Comparison of ENCODE assay signal across 8 cellular contexts in genomic region chr14:61461808-61462275, GRCh38.
A peak's percentile ranks its signal among the peaks of the same experiment; 100 is the strongest.
DNase-seq lines count a peak whose midpoint lies in the region; ATAC-seq and TF ChIP-seq lines count a peak whose summit lies in the region.

No MANE protein-coding gene starts in this region.

- H3K4me3 Mint-ChIP-seq in activated CD4-positive, alpha-beta T cell treated with anti-CD3 and anti-CD28 coated beads, Interleukin-2, amount 10 ng/mL, durations not matched to agents 7 days and 5 days = no peak overlapping the region
- H3K4me3 Mint-ChIP-seq in activated T-helper 2 cell treated with anti-CD3 and anti-CD28 coated beads, Interferon-gamma antibody, Interleukin-2, Interleukin-4, amounts not matched to agents 10 μg/mL and 5 μg/mL and 100 μg/mL, durations not matched to agents 14 hours and 24 hours and 36 hours (ENCODE audit: low read depth) = no peak overlapping the region

- peak; percentile 63 to 82 (median 72) for ATAC-seq in psoas muscle

- no peaks in the 10 kb centered on the region for H3K27me3 Mint-ChIP-seq in activated CD4-positive, alpha-beta T cell treated with anti-CD3 and anti-CD28 coated beads, Interleukin-2, amount 10 ng/mL, durations not matched to agents 7 days and 5 days
- no peaks in the 10 kb centered on the region for H3K27me3 Mint-ChIP-seq in activated T-helper 2 cell treated with anti-CD3 and anti-CD28 coated beads, Interferon-gamma antibody, Interleukin-2, Interleukin-4, amounts not matched to agents 10 μg/mL and 5 μg/mL and 100 μg/mL, durations not matched to agents 14 hours and 24 hours and 36 hours (ENCODE audit: low read depth)

- H3K27me3 ChIP-seq in psoas muscle (ENCODE audit: insufficient read depth in 3 of 3, low read length in 2 of 3) = no peaks in the 10 kb centered on the region

- peaks cover 89% of the 10 kb centered on the region for H3K36me3 Mint-ChIP-seq in activated CD4-positive, alpha-beta T cell treated with anti-CD3 and anti-CD28 coated beads, Interleukin-2, amount 10 ng/mL, durations not matched to agents 7 days and 5 days (ENCODE audit: low read depth)
- H3K36me3 Mint-ChIP-seq in activated T-helper 2 cell treated with anti-CD3 and anti-CD28 coated beads, Interferon-gamma antibody, Interleukin-2, Interleukin-4, amounts not matched to agents 10 μg/mL and 5 μg/mL and 100 μg/mL, durations not matched to agents 14 hours and 24 hours and 36 hours (ENCODE audit: low read depth) = peaks cover 86% of the 10 kb centered on the region

- 46 to 51% (median 51%) methylated on average over 7 of the region's 7 CpGs for WGBS in psoas muscle, 3 donors

- DNase-seq in activated CD4-positive, alpha-beta T cell treated with anti-CD3 and anti-CD28 coated beads, Interleukin-2, amount 10 ng/mL, durations not matched to agents 7 days and 5 days = peak; percentile 67
- DNase-seq in activated CD4-positive, alpha-beta T cell treated with anti-CD3 and anti-CD28 coated beads, Interleukin-2, amount 50 U/mL, for 48 hours = no peak
- peak; percentile 67 for DNase-seq in HEK293T (ENCODE audit: extremely low spot score)
- DNase-seq in NCI-H524 (lab: John Stamatoyannopoulos, UW) = peak; percentile 80 to 92
- no peak for DNase-seq in activated T-helper 2 cell treated with anti-CD3 and anti-CD28 coated beads, Interferon-gamma antibody, Interleukin-2, Interleukin-4, amounts not matched to agents 10 μg/mL and 5 μg/mL and 100 μg/mL, durations not matched to agents 14 hours and 24 hours and 36 hours (ENCODE audit: low spot score)
- DNase-seq in globus pallidus (ENCODE audit: low spot score) = peak; percentile 74
- no peak for DNase-seq in psoas muscle
- no peak for DNase-seq in effector CD8-positive, alpha-beta T cell (lab: John Stamatoyannopoulos, UW)

- no peaks in the 10 kb centered on the region for H3K4me1 ChIP-seq in psoas muscle

- H3K9me3 ChIP-seq in psoas muscle = no peaks in the 10 kb centered on the region

- no peak overlapping the region for H3K4me3 ChIP-seq in psoas muscle

- peaks cover 72% of the 10 kb centered on the region for H3K4me1 Mint-ChIP-seq in activated CD4-positive, alpha-beta T cell treated with anti-CD3 and anti-CD28 coated beads, Interleukin-2, amount 10 ng/mL, durations not matched to agents 7 days and 5 days
- peaks cover 44% of the 10 kb centered on the region for H3K4me1 Mint-ChIP-seq in activated T-helper 2 cell treated with anti-CD3 and anti-CD28 coated beads, Interferon-gamma antibody, Interleukin-2, Interleukin-4, amounts not matched to agents 10 μg/mL and 5 μg/mL and 100 μg/mL, durations not matched to agents 14 hours and 24 hours and 36 hours (ENCODE audit: low read depth)

- H3K27ac Mint-ChIP-seq in activated CD4-positive, alpha-beta T cell treated with anti-CD3 and anti-CD28 coated beads, Interleukin-2, amount 10 ng/mL, durations not matched to agents 7 days and 5 days = peak overlapping the region; percentile 88
- H3K27ac Mint-ChIP-seq in activated T-helper 2 cell treated with anti-CD3 and anti-CD28 coated beads, Interferon-gamma antibody, Interleukin-2, Interleukin-4, amounts not matched to agents 10 μg/mL and 5 μg/mL and 100 μg/mL, durations not matched to agents 14 hours and 24 hours and 36 hours = peak overlapping the region; percentile 29

- intact Hi-C loops in activated T-helper 2 cell treated with anti-CD3 and anti-CD28 coated beads, Interferon-gamma antibody, Interleukin-2, Interleukin-4, amounts not matched to agents 10 μg/mL and 5 μg/mL and 100 μg/mL, durations not matched to agents 14 hours and 24 hours and 36 hours (cut with micrococcal nuclease) = loop anchor here (1.0 to 2.0 kb wide), 2 partner anchors 375 to 665 kb away; no protein-coding TSS in a partner anchor
- intact Hi-C loops in psoas muscle (cut with DNase I) = loop anchor here (1.0 to 10.0 kb wide), 5 partner anchors 165 to 665 kb away; no protein-coding TSS in a partner anchor

- no peak overlapping the region for H3K27ac ChIP-seq in psoas muscle

- CTCF ChIA-PET in activated CD4-positive, alpha-beta T cell treated with anti-CD3 and anti-CD28 coated beads, Interleukin-2, amount 10 ng/mL, durations not matched to agents 7 days and 5 days (lab: Charles Lee) = interaction anchor here (0.8 to 1.5 kb wide), 5 partner anchors 8 to 258 kb away, joined by 3 to 5 read pairs (median 3); no protein-coding TSS in a partner anchor
- CTCF ChIA-PET in HEK293T (lab: Yijun Ruan, JAX) = interaction anchor here (2.6 kb wide), 1 partner anchor 376 kb away, joined by 8 read pairs; no protein-coding TSS in a partner anchor

- POLR2A ChIA-PET in activated CD4-positive, alpha-beta T cell treated with anti-CD3 and anti-CD28 coated beads, Interleukin-2, amount 10 ng/mL, durations not matched to agents 7 days and 5 days (lab: Charles Lee) = no interaction called here
- POLR2A ChIA-PET in HEK293T (lab: Yijun Ruan, JAX) = interaction anchor here (1.7 kb wide), 1 partner anchor 300 kb away, joined by 5 read pairs; the partner anchor contains the start of gene SNAPC1

- peaks cover 3% of the 10 kb centered on the region for H3K9me3 Mint-ChIP-seq in activated CD4-positive, alpha-beta T cell treated with anti-CD3 and anti-CD28 coated beads, Interleukin-2, amount 10 ng/mL, durations not matched to agents 7 days and 5 days
- H3K9me3 Mint-ChIP-seq in activated T-helper 2 cell treated with anti-CD3 and anti-CD28 coated beads, Interferon-gamma antibody, Interleukin-2, Interleukin-4, amounts not matched to agents 10 μg/mL and 5 μg/mL and 100 μg/mL, durations not matched to agents 14 hours and 24 hours and 36 hours = peaks cover 16% of the 10 kb centered on the region

- H3K36me3 ChIP-seq in psoas muscle (ENCODE audit: insufficient read depth in 1 of 2, low read depth in 1 of 2) = peaks cover 0 to 21% of the 10 kb centered on the region in 2 donors

- peak; percentile 89 for TF ChIP-seq CTCF in psoas muscle (IDR thresholded peaks at IDR 0.05)

TF ChIP-seq in HEK293T, 16 proteins besides CTCF, POLR2A, EP300 and RAD21:
- TF ChIP-seq TARDBP (IDR thresholded peaks at IDR 0.05) (no peak), PKNOX1 (IDR thresholded peaks at IDR 0.05) (no peak), ARNT (IDR thresholded peaks at IDR 0.05) (no peak)

Comparison
In these comparisons a context has a peak if more than half of its experiments do, and no peak if none do; other contexts are left out.
1. DNase-seq: peak in activated CD4-positive, alpha-beta T cell treated with anti-CD3 and anti-CD28 coated beads, Interleukin-2, amount 10 ng/mL, durations not matched to agents 7 days and 5 days (single experiment), HEK293T (single experiment), NCI-H524 (2 of 2) and globus pallidus (single experiment); none in activated CD4-positive, alpha-beta T cell treated with anti-CD3 and anti-CD28 coated beads, Interleukin-2, amount 50 U/mL, for 48 hours (0 of 2), activated T-helper 2 cell treated with anti-CD3 and anti-CD28 coated beads, Interferon-gamma antibody, Interleukin-2, Interleukin-4, amounts not matched to agents 10 μg/mL and 5 μg/mL and 100 μg/mL, durations not matched to agents 14 hours and 24 hours and 36 hours (single experiment), psoas muscle (0 of 2) and effector CD8-positive, alpha-beta T cell (single experiment).